ENCODE assay signal across 31 cellular contexts in genomic region chrX:103518571-103518970, GRCh38. TPM values are rescaled to one million over a fixed set of nuclear protein-coding genes. Genes with fewer than 3 reads are reported as not detected.
"Had no signal": no experiment of that assay in that cellular context is flagged by ENCODE, and none has a peak within 500 bp of the region (broad histone marks: within the 10 kb centered on the region; RNA-seq: fewer than 3 reads in every experiment).

No MANE protein-coding gene starts in this region.

- H3K4me1 Mint-ChIP-seq: activated CD4-positive, alpha-beta memory T cell treated with anti-CD3 and anti-CD28 coated beads, Interleukin-2, amount 10 ng/mL, durations not matched to agents 7 days and 5 days; activated CD4-positive, alpha-beta T cell treated with anti-CD3 and anti-CD28 coated beads, Interleukin-2, amount 10 ng/mL, durations not matched to agents 7 days and 5 days had no signal

- H3K27me3 Mint-ChIP-seq: activated CD4-positive, alpha-beta memory T cell treated with anti-CD3 and anti-CD28 coated beads, Interleukin-2, amount 10 ng/mL, durations not matched to agents 7 days and 5 days; activated CD4-positive, alpha-beta T cell treated with anti-CD3 and anti-CD28 coated beads, Interleukin-2, amount 10 ng/mL, durations not matched to agents 7 days and 5 days; activated naive CD8-positive, alpha-beta T cell; effector memory CD8-positive, alpha-beta T cell had no signal

- H3K9me3 ChIP-seq: adrenal gland, body of pancreas, esophagus muscularis mucosa, gastrocnemius medialis, heart left ventricle had no signal

- H3K36me3 ChIP-seq: adrenal gland, esophagus muscularis mucosa, gastrocnemius medialis, heart left ventricle had no signal

- H3K27me3 ChIP-seq: body of pancreas, esophagus muscularis mucosa, foreskin keratinocyte, gastrocnemius medialis had no signal

- H3K27ac ChIP-seq: adrenal gland, body of pancreas, esophagus muscularis mucosa, foreskin keratinocyte, gastrocnemius medialis, heart left ventricle had no signal

- ATAC-seq: activated T-cell treated with anti-CD3 and anti-CD28 coated beads, Interleukin-2, amount 50 U/mL, for 72 hours; body of pancreas; effector memory CD8-positive, alpha-beta T cell; foreskin keratinocyte; gastrocnemius medialis; heart left ventricle had no signal

- H3K27ac Mint-ChIP-seq: activated CD4-positive, alpha-beta memory T cell treated with anti-CD3 and anti-CD28 coated beads, Interleukin-2, amount 10 ng/mL, durations not matched to agents 7 days and 5 days; activated CD4-positive, alpha-beta T cell treated with anti-CD3 and anti-CD28 coated beads, Interleukin-2, amount 10 ng/mL, durations not matched to agents 7 days and 5 days; activated naive CD8-positive, alpha-beta T cell; activated T-cell treated with anti-CD3 and anti-CD28 coated beads, Interleukin-2, amount 50 U/mL, for 24 hours; activated T-cell treated with anti-CD3 and anti-CD28 coated beads, Interleukin-2, amount 50 U/mL, for 72 hours; effector memory CD8-positive, alpha-beta T cell had no signal

- H3K4me3 Mint-ChIP-seq: activated CD4-positive, alpha-beta memory T cell treated with anti-CD3 and anti-CD28 coated beads, Interleukin-2, amount 10 ng/mL, durations not matched to agents 7 days and 5 days; activated CD4-positive, alpha-beta T cell treated with anti-CD3 and anti-CD28 coated beads, Interleukin-2, amount 10 ng/mL, durations not matched to agents 7 days and 5 days; activated naive CD8-positive, alpha-beta T cell; activated T-cell treated with anti-CD3 and anti-CD28 coated beads, Interleukin-2, amount 50 U/mL, for 24 hours; activated T-cell treated with anti-CD3 and anti-CD28 coated beads, Interleukin-2, amount 50 U/mL, for 72 hours; effector memory CD8-positive, alpha-beta T cell had no signal

- H3K4me3 ChIP-seq: adrenal gland, body of pancreas, esophagus muscularis mucosa, gastrocnemius medialis, heart left ventricle had no signal

- H3K9me3 Mint-ChIP-seq: activated CD4-positive, alpha-beta memory T cell treated with anti-CD3 and anti-CD28 coated beads, Interleukin-2, amount 10 ng/mL, durations not matched to agents 7 days and 5 days; activated CD4-positive, alpha-beta T cell treated with anti-CD3 and anti-CD28 coated beads, Interleukin-2, amount 10 ng/mL, durations not matched to agents 7 days and 5 days; activated T-cell treated with anti-CD3 and anti-CD28 coated beads, Interleukin-2, amount 50 U/mL, for 24 hours; activated T-cell treated with anti-CD3 and anti-CD28 coated beads, Interleukin-2, amount 50 U/mL, for 72 hours; effector memory CD8-positive, alpha-beta T cell had no signal

- H3K36me3 Mint-ChIP-seq: activated naive CD8-positive, alpha-beta T cell had no signal

- H3K4me1 ChIP-seq: adrenal gland, body of pancreas, esophagus muscularis mucosa, foreskin keratinocyte, gastrocnemius medialis, heart left ventricle had no signal

- DNase-seq: activated CD4-positive, alpha-beta memory T cell treated with anti-CD3 and anti-CD28 coated beads, Interleukin-2, amount 10 ng/mL, durations not matched to agents 7 days and 5 days; activated CD4-positive, alpha-beta T cell treated with anti-CD3 and anti-CD28 coated beads for 4 hours; activated CD4-positive, alpha-beta T cell treated with anti-CD3 and anti-CD28 coated beads, Interleukin-2, amount 10 ng/mL, durations not matched to agents 7 days and 5 days; activated CD4-positive, alpha-beta T cell treated with anti-CD3 and anti-CD28 coated beads, Interleukin-2, amount 50 U/mL, for 4 hours; activated CD4-positive, CD25-positive, alpha-beta regulatory T cell; activated CD4-positive, CD25-positive, alpha-beta regulatory T cell treated with anti-CD3 and anti-CD28 coated beads, Interleukin-2, amount 50 U/mL, for 72 hours; activated CD8-positive, alpha-beta memory T cell treated with anti-CD3 and anti-CD28 coated beads, Interleukin-2, amount 50 U/mL, for 48 hours; activated effector memory CD4-positive, alpha-beta T cell treated with Interleukin-2 at 50 U/mL for 16 hours; activated gamma-delta T cell treated with Interleukin-2 at 50 U/mL for 16 hours; activated naive CD4-positive, alpha-beta T cell treated with anti-CD3 and anti-CD28 coated beads, Interleukin-2, amount 50 U/mL, for 16 hours; activated naive CD4-positive, alpha-beta T cell treated with Interleukin-2 at 50 U/mL for 16 hours; activated T-cell treated with anti-CD3 and anti-CD28 coated beads for 4 hours; activated T-cell treated with anti-CD3 and anti-CD28 coated beads, Interleukin-2, amount 50 U/mL, for 24 hours; activated T-cell treated with anti-CD3 and anti-CD28 coated beads, Interleukin-2, amount 50 U/mL, for 72 hours; adrenal gland; amygdala; aorta; body of pancreas; caudate nucleus; cortex of kidney; dermis blood vessel endothelial cell; effector CD4-positive, alpha-beta T cell; effector memory CD8-positive, alpha-beta T cell; erythroblast; foreskin keratinocyte; gastrocnemius medialis; glutamatergic neuron; heart left ventricle; T-helper 2 cell had no signal

RNA-seq across cellular contexts. Expression of gene RAB40A, which starts 0.7 kb away (rescaled TPM):
- total RNA-seq: dermis blood vessel endothelial cell, gastrocnemius medialis had no signal
